ENCODE assay signal across 14 cellular contexts in the genomic region with DNA sequence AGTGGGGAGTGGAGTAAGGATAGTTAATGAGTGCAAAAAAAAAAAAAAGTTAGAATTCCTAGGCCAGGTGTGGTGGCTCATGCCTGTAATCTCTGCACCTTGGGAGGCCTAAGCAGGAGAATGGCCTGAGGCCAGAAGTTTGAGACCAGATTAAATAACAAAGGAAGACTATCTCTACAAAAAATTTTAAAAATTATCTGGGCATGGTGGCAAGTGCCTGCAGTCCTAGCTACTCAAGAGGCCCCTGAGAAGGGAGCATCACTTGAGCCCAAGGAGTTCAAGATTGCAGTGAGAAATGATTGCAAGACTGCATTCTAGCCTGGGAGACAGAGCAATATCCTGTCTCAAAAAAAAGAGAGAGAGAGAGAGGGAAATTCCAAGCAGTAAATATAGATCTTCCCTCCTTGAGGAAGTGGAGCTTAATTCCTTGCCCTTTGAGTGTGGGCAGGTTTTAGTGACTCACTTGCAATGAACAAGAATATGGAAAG. TPM values are rescaled to one million over a fixed set of nuclear protein-coding genes. Genes with fewer than 3 reads are reported as not detected.
A peak's percentile ranks its signal among the peaks of the same experiment; 100 is the strongest.
DNase-seq lines count a peak whose midpoint lies in the region; TF ChIP-seq lines count a peak whose summit lies in the region.
"Had no signal": no experiment of that assay in that cellular context is flagged by ENCODE, and none has a peak within 500 bp of the region (broad histone marks: within the 10 kb centered on the region; RNA-seq: fewer than 3 reads in every experiment).

No MANE protein-coding gene starts in this region.

- no peak for TF ChIP-seq CTCF in epithelial cell of esophagus (IDR thresholded peaks at IDR 0.05; ENCODE audit: insufficient read depth, low read depth, low read length, missing control alignments)

- no peaks in the 10 kb centered on the region for H3K4me1 Mint-ChIP-seq in activated CD4-positive, alpha-beta memory T cell treated with anti-CD3 and anti-CD28 coated beads for 36 hours (ENCODE audit: low read depth)
- H3K4me1 Mint-ChIP-seq: activated CD4-positive, alpha-beta T cell treated with anti-CD3 and anti-CD28 coated beads, Interleukin-2, amount 10 ng/mL, durations not matched to agents 7 days and 5 days; activated T-helper 17 cell treated with anti-CD3 and anti-CD28 coated beads, Interleukin-2, amount 50 U/mL, for 72 hours had no signal

- no peak overlapping the region for H3K27ac Mint-ChIP-seq in activated CD4-positive, alpha-beta memory T cell treated with anti-CD3 and anti-CD28 coated beads for 36 hours
- H3K27ac Mint-ChIP-seq: activated CD4-positive, alpha-beta T cell treated with anti-CD3 and anti-CD28 coated beads, Interleukin-2, amount 10 ng/mL, durations not matched to agents 7 days and 5 days; activated T-helper 17 cell treated with anti-CD3 and anti-CD28 coated beads, Interleukin-2, amount 50 U/mL, for 72 hours; T-helper 2 cell treated with Interferon-gamma antibody and Interleukin-4, amounts not matched to agents 5 μg/mL and 100 μg/mL, for 36 hours had no signal

- CTCF ChIA-PET in activated CD4-positive, alpha-beta memory T cell treated with anti-CD3 and anti-CD28 coated beads for 36 hours (lab: Charles Lee), result no interaction called here

- no peaks in the 10 kb centered on the region for H3K36me3 Mint-ChIP-seq in activated CD4-positive, alpha-beta memory T cell treated with anti-CD3 and anti-CD28 coated beads for 36 hours

- no peak overlapping the region for H3K4me3 ChIP-seq in epithelial cell of esophagus (ENCODE audit: low read length)
- H3K4me3 ChIP-seq: psoas muscle had no signal

- DNase-seq in Caki2 (ENCODE audit: low read depth) (peak; percentile 25), LHCN-M2 (ENCODE audit: low read depth) (peak; percentile 32), epithelial cell of esophagus (ENCODE audit: low read depth) (peak; percentile 72), myocyte (ENCODE audit: low read depth) (peak; percentile 2), RPMI8226 (no peak), NCI-H774 (lab: John Stamatoyannopoulos, UW) (no peak), substantia nigra (lab: John Stamatoyannopoulos, UW) (no peak)
- DNase-seq in activated CD4-positive, alpha-beta memory T cell treated with anti-CD3 and anti-CD28 coated beads for 36 hours, result no peak
- DNase-seq: activated CD4-positive, alpha-beta T cell treated with anti-CD3 and anti-CD28 coated beads, Interleukin-2, amount 10 ng/mL, durations not matched to agents 7 days and 5 days; psoas muscle; stimulated activated CD4-positive, alpha-beta T cell treated with anti-CD3 and anti-CD28 coated beads, Interleukin-2, amount 100 ng/mL, for 48 hours; stimulated activated naive CD8-positive, alpha-beta T cell treated with anti-CD3 and anti-CD28 coated beads, Interleukin-15, Interleukin-2, amounts not matched to agents 100 U/mL and 50 U/mL, for 24 hours had no signal

- H3K27ac ChIP-seq in substantia nigra (ENCODE audit: low read depth, low read length, poor library complexity, severe bottlenecking), result no peak overlapping the region
- H3K27ac ChIP-seq: psoas muscle had no signal

- H3K9me3 Mint-ChIP-seq in activated CD4-positive, alpha-beta memory T cell treated with anti-CD3 and anti-CD28 coated beads for 36 hours, result no peaks in the 10 kb centered on the region
- H3K9me3 Mint-ChIP-seq: activated CD4-positive, alpha-beta T cell treated with anti-CD3 and anti-CD28 coated beads, Interleukin-2, amount 10 ng/mL, durations not matched to agents 7 days and 5 days; activated T-helper 17 cell treated with anti-CD3 and anti-CD28 coated beads, Interleukin-2, amount 50 U/mL, for 72 hours had no signal

- H3K4me3 Mint-ChIP-seq in activated CD4-positive, alpha-beta memory T cell treated with anti-CD3 and anti-CD28 coated beads for 36 hours, result no peak overlapping the region
- H3K4me3 Mint-ChIP-seq: activated CD4-positive, alpha-beta T cell treated with anti-CD3 and anti-CD28 coated beads, Interleukin-2, amount 10 ng/mL, durations not matched to agents 7 days and 5 days; activated T-helper 17 cell treated with anti-CD3 and anti-CD28 coated beads, Interleukin-2, amount 50 U/mL, for 72 hours; T-helper 2 cell treated with Interferon-gamma antibody and Interleukin-4, amounts not matched to agents 5 μg/mL and 100 μg/mL, for 36 hours had no signal

- in situ Hi-C loops in Caki2 (cut with HindIII; ENCODE audit: low pct_unique_long_range_greater_than_20kb, low sequenced_read_pairs), result no loop called here

- H3K27me3 Mint-ChIP-seq in activated CD4-positive, alpha-beta memory T cell treated with anti-CD3 and anti-CD28 coated beads for 36 hours, result peaks cover 10% of the 10 kb centered on the region
- H3K27me3 Mint-ChIP-seq: activated T-helper 17 cell treated with anti-CD3 and anti-CD28 coated beads, Interleukin-2, amount 50 U/mL, for 72 hours had no signal

- POLR2A ChIA-PET in activated CD4-positive, alpha-beta memory T cell treated with anti-CD3 and anti-CD28 coated beads for 36 hours (lab: Charles Lee), result no interaction called here

- intact Hi-C loops in activated CD4-positive, alpha-beta memory T cell treated with anti-CD3 and anti-CD28 coated beads for 36 hours (cut with micrococcal nuclease), result no loop called here

RNA-seq across cellular contexts. Expression of a gene that starts 19.5 kb away (rescaled TPM):
- 19.1 and 20.9 TPM in 2 replicates for total RNA-seq in Caki2 (2014; rRNA removed; shearing (Covaris generic); ENCODE audit: low replicate concordance)
- total RNA-seq in LHCN-M2 (2014; rRNA removed) (24.0 and 24.9 TPM in 2 replicates), myocyte (21.9 and 29.1 TPM in 2 replicates)
- 10.4 TPM for polyA plus RNA-seq in LHCN-M2 (2012)
- polyA plus RNA-seq in myocyte (2012), result 13.6 TPM
- 10 to 100 TPM; 26.4 TPM for total RNA-seq in activated CD4-positive, alpha-beta memory T cell treated with anti-CD3 and anti-CD28 coated beads for 36 hours

Comparison
In these comparisons a context has a peak if more than half of its experiments do, and no peak if none do; other contexts are left out.
1. DNase-seq: peak in Caki2 (single experiment), LHCN-M2 (single experiment), epithelial cell of esophagus (single experiment) and myocyte (single experiment); none in RPMI8226 (single experiment), NCI-H774 (single experiment), substantia nigra (0 of 49) and activated CD4-positive, alpha-beta memory T cell treated with anti-CD3 and anti-CD28 coated beads for 36 hours (single experiment).